ENCODE assay signal across 12 cellular contexts in the genomic region with DNA sequence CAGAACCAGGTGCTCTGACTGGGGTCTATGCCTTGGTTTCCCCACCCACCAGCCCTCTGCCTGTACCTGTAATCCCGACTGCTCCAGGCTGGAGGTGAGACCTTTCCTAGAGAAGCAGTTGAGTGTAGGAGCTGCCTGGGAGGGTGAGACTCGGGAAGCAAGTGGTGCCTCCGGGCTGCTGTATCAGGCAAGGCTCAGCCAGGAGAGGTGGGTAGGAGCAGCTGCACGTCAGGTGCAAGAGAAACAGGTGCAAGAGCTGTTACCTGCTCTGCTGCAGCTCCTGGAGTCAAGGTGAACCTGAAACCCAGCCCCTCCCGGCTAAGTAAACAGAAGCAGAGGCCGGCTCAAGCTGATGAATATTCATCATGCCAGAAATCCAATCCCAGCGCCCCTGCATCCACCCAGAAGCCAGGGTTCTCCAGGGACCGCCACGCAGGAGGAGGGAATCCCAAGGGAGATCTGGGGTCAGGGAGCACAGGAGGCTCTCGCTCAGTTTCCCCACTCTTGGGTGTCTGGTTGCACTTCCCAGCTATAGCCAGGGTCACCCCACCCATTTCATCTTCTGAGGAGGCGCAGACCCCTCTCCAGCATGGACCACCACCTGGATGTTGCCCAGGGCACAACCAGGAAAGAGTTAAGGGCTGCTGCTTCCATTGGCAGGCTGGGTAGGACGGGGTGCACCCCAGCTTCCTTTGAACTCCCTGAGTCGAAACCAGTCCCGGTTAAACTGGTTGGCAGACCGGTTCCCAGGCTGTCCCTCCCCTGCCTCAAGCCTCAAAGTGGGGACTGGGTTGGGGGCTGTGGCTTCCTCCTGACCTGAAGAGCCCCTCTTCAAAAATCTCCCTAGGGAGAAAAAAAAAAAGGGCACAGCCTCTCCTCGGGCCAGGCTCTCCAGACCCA. TPM values are rescaled to one million over a fixed set of nuclear protein-coding genes. Genes with fewer than 3 reads are reported as not detected.
DNase-seq lines count a peak whose midpoint lies in the region; ATAC-seq and TF ChIP-seq lines count a peak whose summit lies in the region.
"Had no signal": no experiment of that assay in that cellular context is flagged by ENCODE, and none has a peak within 500 bp of the region (broad histone marks: within the 10 kb centered on the region; RNA-seq: fewer than 3 reads in every experiment).

A gene with protein sequence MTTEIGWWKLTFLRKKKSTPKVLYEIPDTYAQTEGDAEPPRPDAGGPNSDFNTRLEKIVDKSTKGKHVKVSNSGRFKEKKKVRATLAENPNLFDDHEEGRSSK (minus strand): TSS at position 293 of the 900 bp plus-strand sequence. CDS start 4,649 bp downstream, outside the sequence.

- DNase-seq in DMS153 treated with DMSO at 0.1 percent for 48 hours (lab: John Stamatoyannopoulos, UW; ENCODE audit: unreplicated experiment) (peak; percentile 92), NCI-H146 (lab: John Stamatoyannopoulos, UW) (peak; percentile 99), breast epithelium (ENCODE audit: low spot score in 2 of 2) (peak; percentile 71 to 80), mesendoderm (no peak), A172 (ENCODE audit: low spot score) (no peak)
- DNase-seq in activated CD4-positive, alpha-beta T cell treated with anti-CD3 and anti-CD28 coated beads, Interleukin-2, amount 50 U/mL, for 4 hours: no peak
- DNase-seq in stimulated activated naive CD8-positive, alpha-beta T cell treated with anti-CD3 and anti-CD28 coated beads, Interleukin-15, amount 100 ng/mL, for 72 hours: no peak
- DNase-seq: activated T-cell treated with anti-CD3 and anti-CD28 coated beads for 4 hours; CD4-positive, alpha-beta T cell; immature natural killer cell had no signal

- no peaks in the 10 kb centered on the region for H3K79me1 ChIP-seq in mesendoderm (ENCODE audit: low read length)

- no peak within 1 kb of the TSS for H3K23ac ChIP-seq in mesendoderm (ENCODE audit: low read length)

- H3K9me3 ChIP-seq in breast epithelium: no peaks in the 10 kb centered on the region

- no peak within 1 kb of the TSS for H3K4ac ChIP-seq in mesendoderm (ENCODE audit: low read depth, low read length)

- peaks cover 0 to 17% of the 10 kb centered on the region in 2 donors for H3K4me1 ChIP-seq in breast epithelium
- peaks cover 2% of the 10 kb centered on the region for H3K4me1 ChIP-seq in mesendoderm (ENCODE audit: control insufficient read depth, low read depth, low read length)

- no CpG with 5 or more reads among the region's 16 CpGs for WGBS in mesendoderm (ENCODE audit: extremely low coverage, insufficient coverage, low lambda C conversion rate)

- no peak within 1 kb of the TSS for H3K4me3 Mint-ChIP-seq in stimulated activated naive CD8-positive, alpha-beta T cell treated with anti-CD3 and anti-CD28 coated beads, Interleukin-15, amount 100 ng/mL, for 72 hours
- H3K4me3 Mint-ChIP-seq: CD4-positive, alpha-beta T cell; immature natural killer cell had no signal

- no peak for ATAC-seq in stimulated activated naive CD8-positive, alpha-beta T cell treated with anti-CD3 and anti-CD28 coated beads, Interleukin-15, amount 100 ng/mL, for 72 hours
- ATAC-seq in GM21825 (IDR thresholded peaks at IDR 0.05; ENCODE audit: unreplicated experiment): no peak

- H3K18ac ChIP-seq in mesendoderm (ENCODE audit: low read length): no peak within 1 kb of the TSS

- no peak within 1 kb of the TSS for H2BK120ac ChIP-seq in mesendoderm (ENCODE audit: low read depth, low read length)

- no peak within 1 kb of the TSS for H3K4me2 ChIP-seq in mesendoderm (ENCODE audit: low read length)

- H3K9me3 Mint-ChIP-seq in stimulated activated naive CD8-positive, alpha-beta T cell treated with anti-CD3 and anti-CD28 coated beads, Interleukin-15, amount 100 ng/mL, for 72 hours: no peaks in the 10 kb centered on the region
- H3K9me3 Mint-ChIP-seq: CD4-positive, alpha-beta T cell; immature natural killer cell had no signal

- H4K5ac ChIP-seq in mesendoderm (ENCODE audit: low read length): no peak within 1 kb of the TSS

- no peaks in the 10 kb centered on the region for H3K27me3 Mint-ChIP-seq in stimulated activated naive CD8-positive, alpha-beta T cell treated with anti-CD3 and anti-CD28 coated beads, Interleukin-15, amount 100 ng/mL, for 72 hours
- H3K27me3 Mint-ChIP-seq: CD4-positive, alpha-beta T cell had no signal

- no peak for TF ChIP-seq CTCF in breast epithelium (IDR thresholded peaks at IDR 0.05)

- no peaks in the 10 kb centered on the region for H3K27me3 ChIP-seq in breast epithelium
- no peaks in the 10 kb centered on the region for H3K27me3 ChIP-seq in mesendoderm (ENCODE audit: insufficient read depth, low read length, poor library complexity)

- no peaks in the 10 kb centered on the region for H3K4me1 Mint-ChIP-seq in stimulated activated naive CD8-positive, alpha-beta T cell treated with anti-CD3 and anti-CD28 coated beads, Interleukin-15, amount 100 ng/mL, for 72 hours
- H3K4me1 Mint-ChIP-seq: immature natural killer cell had no signal

- H3K9ac ChIP-seq in mesendoderm (ENCODE audit: low read length): no peak within 1 kb of the TSS

- H2BK5ac ChIP-seq in mesendoderm (ENCODE audit: low read length): no peak within 1 kb of the TSS

- intact Hi-C loops in breast epithelium (cut with DNase I; ENCODE audit: low total_unique reads): no loop called here

- H4K8ac ChIP-seq in mesendoderm (ENCODE audit: low read depth, low read length): no peak within 1 kb of the TSS

- H2BK15ac ChIP-seq in mesendoderm (replicated peaks; ENCODE audit: low read depth): no peak within 1 kb of the TSS

- H3K27ac Mint-ChIP-seq in stimulated activated naive CD8-positive, alpha-beta T cell treated with anti-CD3 and anti-CD28 coated beads, Interleukin-15, amount 100 ng/mL, for 72 hours: no peak within 1 kb of the TSS
- H3K27ac Mint-ChIP-seq: CD4-positive, alpha-beta T cell; immature natural killer cell had no signal

- H3K79me2 ChIP-seq in mesendoderm (ENCODE audit: control insufficient read depth, insufficient read depth, low read length): no peaks in the 10 kb centered on the region

- H3K36me3 ChIP-seq in breast epithelium: no peaks in the 10 kb centered on the region
- no peaks in the 10 kb centered on the region for H3K36me3 ChIP-seq in mesendoderm (ENCODE audit: control insufficient read depth, insufficient read depth, low read length)

- peak; percentile 25 for TF ChIP-seq POLR2A in breast epithelium (IDR thresholded peaks at IDR 0.05)

- H3K27ac ChIP-seq in breast epithelium (peak within 1 kb of the TSS; percentile 81 to 95), mesendoderm (ENCODE audit: low read depth, low read length) (no peak within 1 kb of the TSS)
- H3K27ac ChIP-seq: coronary artery had no signal

- H3K4me3 ChIP-seq in breast epithelium (peak within 1 kb of the TSS in 2 of 3 donors; percentile 60 to 64), mesendoderm (ENCODE audit: low read length) (no peak within 1 kb of the TSS)
- H3K4me3 ChIP-seq: coronary artery had no signal

- peak within 1 kb of the TSS; percentile 15 for H3K56ac ChIP-seq in mesendoderm (ENCODE audit: low read length)

- H2AK5ac ChIP-seq in mesendoderm (ENCODE audit: low read length): no peak within 1 kb of the TSS

RNA-seq across cellular contexts. Expression of the gene that starts here (rescaled TPM):
- total RNA-seq in breast epithelium: 100 to 1,000 TPM in 1 of 3 donors, 10 to 100 TPM in 1, not detected in 1; 38.7 to 105 TPM
- 0.03 TPM for polyA plus RNA-seq in mesendoderm (2013, experiment 1 of 2)
- polyA plus RNA-seq in mesendoderm (2013, experiment 2 of 2): 0.03 TPM
- not detected in 2 replicates for total RNA-seq in A172 (2014; rRNA removed; shearing (Covaris generic))
- total RNA-seq: CD4-positive, alpha-beta T cell had no signal

Comparison
In these comparisons a context has a peak if more than half of its experiments do, and no peak if none do; other contexts are left out.
1. DNase-seq: peak in DMS153 treated with DMSO at 0.1 percent for 48 hours (single experiment), NCI-H146 (single experiment) and breast epithelium (2 of 2); none in mesendoderm (single experiment), activated CD4-positive, alpha-beta T cell treated with anti-CD3 and anti-CD28 coated beads, Interleukin-2, amount 50 U/mL, for 4 hours (0 of 2), A172 (single experiment) and stimulated activated naive CD8-positive, alpha-beta T cell treated with anti-CD3 and anti-CD28 coated beads, Interleukin-15, amount 100 ng/mL, for 72 hours (0 of 2).